ENCODE assay signal across 8 cellular contexts in the genomic region with DNA sequence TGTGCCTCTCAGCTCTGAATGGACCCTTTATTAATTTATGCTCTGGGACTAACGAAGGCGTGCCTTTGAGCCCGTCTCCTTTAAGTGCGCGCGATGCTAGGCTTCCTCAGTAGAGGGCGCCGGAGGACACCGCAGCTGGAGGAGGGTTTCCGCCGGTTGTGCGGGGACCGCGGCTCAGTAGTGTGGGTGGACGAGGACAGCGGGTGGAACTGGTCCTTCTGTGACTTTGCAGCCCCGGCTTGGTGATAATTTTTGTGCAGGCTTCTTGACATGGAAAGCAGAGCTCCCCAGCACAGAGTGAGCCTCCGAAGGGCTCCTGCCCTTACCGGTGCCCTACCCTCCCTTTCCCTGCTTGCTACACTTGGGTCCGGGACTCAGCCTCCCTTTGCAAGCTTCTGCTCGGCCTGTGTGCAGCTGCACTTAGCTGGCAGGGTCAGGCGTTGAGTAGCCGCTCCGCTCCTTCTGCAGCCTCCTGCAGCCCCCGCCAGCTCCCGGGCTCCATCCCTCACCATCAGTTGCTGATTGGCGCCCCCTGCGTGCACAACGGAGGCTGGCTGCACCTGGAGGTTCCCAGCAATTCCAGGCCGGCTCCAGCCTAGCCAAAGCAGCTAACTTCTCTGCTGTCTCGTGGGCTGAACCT. TPM values are rescaled to one million over a fixed set of nuclear protein-coding genes. Genes with fewer than 3 reads are reported as not detected.
DNase-seq lines count a peak whose midpoint lies in the region; ATAC-seq and TF ChIP-seq lines count a peak whose summit lies in the region.

No MANE protein-coding gene starts in this region.

- 3 to 17% (median 6%) methylated on average over 31 of the region's 31 CpGs for WGBS in heart left ventricle, 4 donors

- no peaks in the 10 kb centered on the region for H3K79me2 ChIP-seq in HCT116 (ENCODE audit: insufficient read depth, low read length)
- H3K79me2 ChIP-seq in MM.1S (ENCODE audit: low read length): no peaks in the 10 kb centered on the region
- no peaks in the 10 kb centered on the region for H3K79me2 ChIP-seq in parathyroid adenoma

- H2AFZ ChIP-seq in HCT116 (ENCODE audit: low read depth, low read length, poor library complexity, severe bottlenecking): peak overlapping the region; percentile 93
- peak overlapping the region; percentile 89 for H2AFZ ChIP-seq in MM.1S (ENCODE audit: low read length)
- H2AFZ ChIP-seq in parathyroid adenoma: peak overlapping the region; percentile 17

- POLR2A ChIA-PET in HCT116 (lab: Charles Lee): no interaction called here

- peak overlapping the region; percentile 74 for H3K4me2 ChIP-seq in HCT116 (ENCODE audit: low read length)
- peak overlapping the region; percentile 85 for H3K4me2 ChIP-seq in MM.1S (ENCODE audit: low read depth, low read length)
- H3K4me2 ChIP-seq in parathyroid adenoma (ENCODE audit: low read length): peak overlapping the region; percentile 32

- no peak for TF ChIP-seq POLR2A in HCT116 (IDR thresholded peaks at IDR 0.05; ENCODE audit: borderline replicate concordance, extremely low read depth, insufficient read depth, insufficient read length)
- TF ChIP-seq POLR2A in heart left ventricle (IDR thresholded peaks at IDR 0.05): no peak

- H4K20me1 ChIP-seq in HCT116 (ENCODE audit: insufficient read depth) (no peaks in the 10 kb centered on the region), MM.1S (ENCODE audit: insufficient read depth, low read length) (no peaks in the 10 kb centered on the region)

- RAD21 ChIA-PET in HCT116 (lab: Charles Lee; ENCODE audit: low non-redundant PET in 1 of 2, low total read pairs in 2 of 2, uncharacterized antibody in 2 of 2, unreplicated experiment in 2 of 2): interaction anchor here in 1 of 2 experiments (0.6 kb wide), 1 partner anchor 107 kb away, joined by 5 read pairs; no protein-coding TSS in a partner anchor

- H3K36me3 Mint-ChIP-seq in activated naive CD8-positive, alpha-beta T cell treated with anti-CD3 and anti-CD28 coated beads, Interleukin-2, amount 50 U/mL, for 24 hours (ENCODE audit: low read depth): no peaks in the 10 kb centered on the region

- intact Hi-C loops in HCT116 (cut with micrococcal nuclease): loop anchor here (5.0 to 10.0 kb wide), 5 partner anchors 321 to 1348 kb away; partner anchors contain the start of gene CPEB2
- intact Hi-C loops in heart left ventricle (cut with DNase I): loop anchor here in 9 of 10 donors (5.0 to 10.0 kb wide), 7 partner anchors 181 to 1801 kb away; no protein-coding TSS in a partner anchor
- intact Hi-C loops in tibial artery (cut with DNase I; ENCODE audit: low total_unique reads): no loop called here

- H3K27ac Mint-ChIP-seq in activated naive CD8-positive, alpha-beta T cell treated with anti-CD3 and anti-CD28 coated beads, Interleukin-2, amount 50 U/mL, for 24 hours: no peak overlapping the region

- CTCF ChIA-PET in HCT116 (lab: Charles Lee): interaction anchor here (0.8 to 1.6 kb wide), 10 partner anchors 9 to 1506 kb away, joined by 3 to 14 read pairs (median 4); partner anchors contain the start of gene BOD1L1

- no peaks in the 10 kb centered on the region for H3K36me3 ChIP-seq in HCT116 (ENCODE audit: control insufficient read depth in 1 of 2, insufficient read depth in 2 of 2, low read length in 2 of 2)
- no peaks in the 10 kb centered on the region for H3K36me3 ChIP-seq in MM.1S (replicated peaks; ENCODE audit: insufficient read depth, low read length)
- no peaks in the 10 kb centered on the region for H3K36me3 ChIP-seq in heart left ventricle
- no peaks in the 10 kb centered on the region for H3K36me3 ChIP-seq in parathyroid adenoma (ENCODE audit: control insufficient read depth, insufficient read depth, low read length)
- no peaks in the 10 kb centered on the region for H3K36me3 ChIP-seq in tibial artery

- H3K27ac ChIP-seq in HCT116 (ENCODE audit: low read depth, low read length): no peak overlapping the region
- no peak overlapping the region for H3K27ac ChIP-seq in MM.1S (ENCODE audit: low read length)
- H3K27ac ChIP-seq in heart left ventricle: peak overlapping the region in 1 of 12 donors; percentile 6
- H3K27ac ChIP-seq in parathyroid adenoma: no peak overlapping the region
- H3K27ac ChIP-seq in tibial artery: peak overlapping the region in 1 of 2 donors; percentile 56

- TF ChIP-seq RAD21 in HCT116 (IDR thresholded peaks at IDR 0.05; ENCODE audit: low read depth): peak; percentile 60

- H3K9me2 ChIP-seq in HCT116 (ENCODE audit: insufficient read depth): no peaks in the 10 kb centered on the region
- H3K9me2 ChIP-seq in MM.1S (replicated peaks; ENCODE audit: insufficient read depth, low read length): no peaks in the 10 kb centered on the region

- H3K9ac ChIP-seq in HCT116 (ENCODE audit: low read length) (no peak overlapping the region), MM.1S (ENCODE audit: low read length) (peak overlapping the region; percentile 16; the same call in 1 of the 2 replicates), parathyroid adenoma (no peak overlapping the region)

- H3K9me3 Mint-ChIP-seq in activated naive CD8-positive, alpha-beta T cell treated with anti-CD3 and anti-CD28 coated beads, Interleukin-2, amount 50 U/mL, for 24 hours: no peaks in the 10 kb centered on the region

- ATAC-seq in HCT116: peak; percentile 96
- peak; percentile 89 for ATAC-seq in activated naive CD8-positive, alpha-beta T cell treated with anti-CD3 and anti-CD28 coated beads, Interleukin-2, amount 50 U/mL, for 24 hours
- ATAC-seq in heart left ventricle: peak; percentile 78 to 95 (median 93)

- no peaks in the 10 kb centered on the region for H3F3A ChIP-seq in MM.1S (ENCODE audit: insufficient read depth, low read length)

- peaks cover 13% of the 10 kb centered on the region for H3K4me1 Mint-ChIP-seq in activated naive CD8-positive, alpha-beta T cell treated with anti-CD3 and anti-CD28 coated beads, Interleukin-2, amount 50 U/mL, for 24 hours

- H3K9me3 ChIP-seq in HCT116 (ENCODE audit: control insufficient read depth in 1 of 2, insufficient read depth in 1 of 2, low read depth in 1 of 2, low read length in 2 of 2) (no peaks in the 10 kb centered on the region), MM.1S (replicated peaks; ENCODE audit: insufficient read depth, low read length) (no peaks in the 10 kb centered on the region), heart left ventricle (peaks cover 0 to 8% (median 0%) of the 10 kb centered on the region in 12 donors), parathyroid adenoma (ENCODE audit: control insufficient read depth, low read length) (no peaks in the 10 kb centered on the region), tibial artery (no peaks in the 10 kb centered on the region)

- H3K27me3 ChIP-seq in HCT116 (ENCODE audit: insufficient read depth, low read length) (0 out of 2 replicates have a peak, but pooled peaks cover 3% of the 10 kb centered on the region), MM.1S (replicated peaks; ENCODE audit: insufficient read depth, low read length) (no peaks in the 10 kb centered on the region), heart left ventricle (no peaks in the 10 kb centered on the region), parathyroid adenoma (ENCODE audit: control insufficient read depth, insufficient read depth, low read length) (no peaks in the 10 kb centered on the region), tibial artery (no peaks in the 10 kb centered on the region)

- DNase-seq in HCT116 (ENCODE audit: low read depth, low spot score): no peak
- peak; percentile 77 for DNase-seq in MM.1S
- peak; percentile 20 to 55 for DNase-seq in SW 1271 (lab: John Stamatoyannopoulos, UW)
- peak; percentile 83 for DNase-seq in activated naive CD8-positive, alpha-beta T cell treated with anti-CD3 and anti-CD28 coated beads, Interleukin-2, amount 50 U/mL, for 24 hours
- peak; percentile 67 to 89 (median 79) for DNase-seq in heart left ventricle
- DNase-seq in tibial artery: peak; percentile 79 to 86

- peak overlapping the region; percentile 71 for H3K4me3 Mint-ChIP-seq in activated naive CD8-positive, alpha-beta T cell treated with anti-CD3 and anti-CD28 coated beads, Interleukin-2, amount 50 U/mL, for 24 hours

- H3K4me3 ChIP-seq in GM08714 (ENCODE audit: low read length) (peak overlapping the region; percentile 53; the same call in 1 of the 2 replicates), HCT116 (replicated peaks in 1 of 2; ENCODE audit: low read depth in 1 of 2, low read length in 2 of 2) (peak overlapping the region; percentile 40 to 53), MM.1S (ENCODE audit: low read length) (peak overlapping the region; percentile 73), heart left ventricle (peak overlapping the region; percentile 10 to 61 (median 52)), parathyroid adenoma (ENCODE audit: low read depth, low read length) (peak overlapping the region; percentile 36), tibial artery (peak overlapping the region; percentile 51 to 62)

- peaks cover 4% of the 10 kb centered on the region for H3K27me3 Mint-ChIP-seq in activated naive CD8-positive, alpha-beta T cell treated with anti-CD3 and anti-CD28 coated beads, Interleukin-2, amount 50 U/mL, for 24 hours

- BruUV-seq in HCT116 (replicated peaks; lab: Mats Ljungman, UMichigan): no TSS peak

- peaks cover 0 to 10% of the 10 kb centered on the region in 2 experiments; a peak in 3 of 4 replicates for H3K4me1 ChIP-seq in HCT116 (ENCODE audit: control insufficient read depth in 1 of 2, insufficient read depth in 2 of 2, low read length in 2 of 2)
- H3K4me1 ChIP-seq in MM.1S (ENCODE audit: low read length): 0 out of 2 replicates have a peak, but pooled peaks cover 5% of the 10 kb centered on the region
- peaks cover 0 to 20% (median 1%) of the 10 kb centered on the region in 12 donors for H3K4me1 ChIP-seq in heart left ventricle
- peaks cover 15% of the 10 kb centered on the region for H3K4me1 ChIP-seq in parathyroid adenoma
- H3K4me1 ChIP-seq in tibial artery: peaks cover 0 to 10% (median 6%) of the 10 kb centered on the region in 4 donors

- TF ChIP-seq CTCF in HCT116 (IDR thresholded peaks at IDR 0.05 in 2 of 3, conservative IDR thresholded peaks at IDR 0.05 in 1 of 3; ENCODE audit: borderline replicate concordance in 1 of 3, insufficient read depth in 1 of 3, low read depth in 2 of 3, low read length in 2 of 3): peak; percentile 63 to 93 (median 76)
- peak; percentile 69 for TF ChIP-seq CTCF in MM.1S (IDR thresholded peaks at IDR 0.05; ENCODE audit: low read length)
- TF ChIP-seq CTCF in heart left ventricle (IDR thresholded peaks at IDR 0.05): peak; percentile 66 to 86 (median 81)
- TF ChIP-seq CTCF in parathyroid adenoma (IDR thresholded peaks at IDR 0.05): peak; percentile 28
- TF ChIP-seq CTCF in tibial artery (IDR thresholded peaks at IDR 0.05): peak; percentile 65 to 86

TF ChIP-seq in HCT116, 20 proteins besides CTCF, POLR2A, EP300 and RAD21 (continues in another document):
- TF ChIP-seq YY1 (IDR thresholded peaks at IDR 0.05; ENCODE audit: extremely low read depth, insufficient replicate concordance, low read depth, low read length) (peak; percentile 24), ZNF274 (IDR thresholded peaks at IDR 0.05; ENCODE audit: low read depth, low read length) (no peak)
- TF ChIP-seq, protein P1, sequence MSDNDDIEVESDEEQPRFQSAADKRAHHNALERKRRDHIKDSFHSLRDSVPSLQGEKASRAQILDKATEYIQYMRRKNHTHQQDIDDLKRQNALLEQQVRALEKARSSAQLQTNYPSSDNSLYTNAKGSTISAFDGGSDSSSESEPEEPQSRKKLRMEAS (IDR thresholded peaks at IDR 0.05): peak; percentile 38; the same call in 1 of the 2 replicates

RNA-seq across cellular contexts. Expression of gene BOD1L1, which starts 26.8 kb away (rescaled TPM):
- total RNA-seq in HCT116 (2021; ENCODE audit: unreplicated experiment) (22.4 TPM), heart left ventricle (10 to 100 TPM; 13.9 to 29.2 (median 22.9) TPM)
- 9.4 and 10.5 TPM in 2 replicates for polyA plus RNA-seq in HCT116 (2012)
- 10 to 100 TPM; 10.9 to 11.8 TPM for polyA plus RNA-seq in heart left ventricle

Comparison
In these comparisons a context has a peak if more than half of its experiments do, and no peak if none do; other contexts are left out.
1. H2AFZ ChIP-seq: peak in every context shown above with its lines; median percentile 93 in HCT116; 89 in MM.1S; 17 in parathyroid adenoma.
2. H3K4me2 ChIP-seq: peak in every context shown above with its lines; median percentile 85 in MM.1S; 74 in HCT116; 32 in parathyroid adenoma.
3. CTCF ChIP-seq: peak in every context shown above with its lines; median percentile 81 in heart left ventricle; 76 in HCT116; 76 in tibial artery; 69 in MM.1S; 28 in parathyroid adenoma.